In genomic region chr7:112414855-112415490, GRCh38 we compare ENCODE assay signal across 8 cellular contexts. TPM values are rescaled to one million over a fixed set of nuclear protein-coding genes. Genes with fewer than 3 reads are reported as not detected.
DNase-seq lines count a peak whose midpoint lies in the region; ATAC-seq and TF ChIP-seq lines count a peak whose summit lies in the region.

No MANE protein-coding gene starts in this region.

- H3F3A ChIP-seq in GM23248 (ENCODE audit: insufficient read depth), result no peaks in the 10 kb centered on the region

- ATAC-seq in lung (ENCODE audit: insufficient read depth, low FRiP score), result peak; percentile 66
- ATAC-seq in HG03354 (IDR thresholded peaks at IDR 0.05; ENCODE audit: poor library complexity, severe bottlenecking, unreplicated experiment), result no peak
- no peak for ATAC-seq in HG02763 (IDR thresholded peaks at IDR 0.05; ENCODE audit: unreplicated experiment)

- in situ Hi-C loops in GM23248 (cut with MboI), result loop anchor here (25.0 kb wide), 1 partner anchor 653 kb away; no protein-coding TSS in a partner anchor

- H2AFZ ChIP-seq in GM23248, result no peak overlapping the region

- WGBS in GM23248 (ENCODE audit: low coverage in 1 of 2, low lambda C conversion rate in 2 of 2, missing lambda C conversion rate in 2 of 2), 2 experiments, result 0 to 1% methylated on average over 3 of the region's 3 CpGs
- 7 to 8% methylated on average over 3 of the region's 3 CpGs for WGBS in lung, 2 donors

- H4K20me1 ChIP-seq in GM23248 (ENCODE audit: insufficient read depth), result no peaks in the 10 kb centered on the region

- H3K9ac ChIP-seq in GM23248, result no peak overlapping the region

- peaks cover 3% of the 10 kb centered on the region for H3K4me1 Mint-ChIP-seq in CD14-positive monocyte
- peaks cover 9% of the 10 kb centered on the region for H3K4me1 Mint-ChIP-seq in MCF 10A (ENCODE audit: insufficient read depth, unreplicated experiment)
- no peaks in the 10 kb centered on the region for H3K4me1 Mint-ChIP-seq in activated naive CD4-positive, alpha-beta T cell treated with anti-CD3 and anti-CD28 coated beads for 36 hours (ENCODE audit: low read depth)

- DNase-seq in CD14-positive monocyte (ENCODE audit: low spot score), result no peak
- peak; percentile 66 for DNase-seq in GM23248
- DNase-seq in NCI-H2227 treated with DMSO at 0.1 percent for 48 hours (lab: John Stamatoyannopoulos, UW), result peak; percentile 78
- DNase-seq in MCF 10A (ENCODE audit: unreplicated experiment), result peak; percentile 64
- DNase-seq in lung (ENCODE audit: low spot score), result no peak
- DNase-seq in activated naive CD4-positive, alpha-beta T cell treated with anti-CD3 and anti-CD28 coated beads for 36 hours, result no peak

- H3K4me3 Mint-ChIP-seq in CD14-positive monocyte, result no peak overlapping the region
- no peak overlapping the region for H3K4me3 Mint-ChIP-seq in MCF 10A (ENCODE audit: unreplicated experiment)
- H3K4me3 Mint-ChIP-seq in activated naive CD4-positive, alpha-beta T cell treated with anti-CD3 and anti-CD28 coated beads for 36 hours, result no peak overlapping the region

- H3K9me3 Mint-ChIP-seq in CD14-positive monocyte (peaks cover 0 to 4% (median 0%) of the 10 kb centered on the region in 7 donors), MCF 10A (ENCODE audit: unreplicated experiment) (peaks cover 6% of the 10 kb centered on the region)
- H3K9me3 Mint-ChIP-seq in activated naive CD4-positive, alpha-beta T cell treated with anti-CD3 and anti-CD28 coated beads for 36 hours, result peaks cover 4% of the 10 kb centered on the region

- H3K36me3 Mint-ChIP-seq in CD14-positive monocyte, result no peaks in the 10 kb centered on the region
- H3K36me3 Mint-ChIP-seq in MCF 10A (ENCODE audit: insufficient read depth, unreplicated experiment), result peaks cover 5% of the 10 kb centered on the region
- H3K36me3 Mint-ChIP-seq in activated naive CD4-positive, alpha-beta T cell treated with anti-CD3 and anti-CD28 coated beads for 36 hours (ENCODE audit: low read depth), result no peaks in the 10 kb centered on the region

- H3K27me3 Mint-ChIP-seq in CD14-positive monocyte (ENCODE audit: low read depth in 3 of 3) (peaks cover 2 to 3% (median 2%) of the 10 kb centered on the region in 3 donors), MCF 10A (ENCODE audit: insufficient read depth, unreplicated experiment) (no peaks in the 10 kb centered on the region)
- peaks cover 10% of the 10 kb centered on the region for H3K27me3 Mint-ChIP-seq in activated naive CD4-positive, alpha-beta T cell treated with anti-CD3 and anti-CD28 coated beads for 36 hours (ENCODE audit: low read depth)

- H3K9me2 ChIP-seq in GM23248 (ENCODE audit: insufficient read depth), result no peaks in the 10 kb centered on the region

- no peak overlapping the region for H3K4me3 ChIP-seq in GM23248
- H3K4me3 ChIP-seq in lung, result no peak overlapping the region

- H3K79me2 ChIP-seq in GM23248 (ENCODE audit: insufficient read depth), result no peaks in the 10 kb centered on the region

- H3K4me1 ChIP-seq in GM23248 (ENCODE audit: insufficient read depth), result no peaks in the 10 kb centered on the region
- H3K4me1 ChIP-seq in lung (ENCODE audit: control insufficient read depth in 2 of 2, insufficient read depth in 2 of 2, low read length in 2 of 2), result no peaks in the 10 kb centered on the region

- H3K27ac ChIP-seq in GM23248, result no peak overlapping the region
- no peak overlapping the region for H3K27ac ChIP-seq in lung (ENCODE audit: low read depth in 1 of 2, low read length in 1 of 2)

- H3K27me3 ChIP-seq in GM23248 (replicated peaks; ENCODE audit: insufficient read depth) (no peaks in the 10 kb centered on the region), lung (ENCODE audit: control insufficient read depth, insufficient read depth) (no peaks in the 10 kb centered on the region)

- POLR2A ChIA-PET in MCF 10A (lab: Yijun Ruan, JAX), result interaction anchor here (0.6 to 2.4 kb wide), 4 partner anchors 14 to 663 kb away, joined by 3 to 10 read pairs (median 3); partner anchors contain the start of gene IFRD1

- H3K27ac Mint-ChIP-seq in CD14-positive monocyte (no peak overlapping the region), MCF 10A (ENCODE audit: low read depth, unreplicated experiment) (no peak overlapping the region)
- no peak overlapping the region for H3K27ac Mint-ChIP-seq in activated naive CD4-positive, alpha-beta T cell treated with anti-CD3 and anti-CD28 coated beads for 36 hours

- TF ChIP-seq CTCF in CD14-positive monocyte (IDR thresholded peaks at IDR 0.05) (peak; percentile 65), MCF 10A (IDR thresholded peaks at IDR 0.05; ENCODE audit: unreplicated experiment) (peak; percentile 54), lung (IDR thresholded peaks at IDR 0.05; ENCODE audit: control extremely low read depth, extremely low read depth) (peak; percentile 28)

- CTCF ChIA-PET in MCF 10A (lab: Yijun Ruan, JAX), result interaction anchor here (0.6 to 3.4 kb wide), 17 partner anchors 14 to 674 kb away, joined by 3 to 21 read pairs (median 4); no protein-coding TSS in a partner anchor
- CTCF ChIA-PET in activated naive CD4-positive, alpha-beta T cell treated with anti-CD3 and anti-CD28 coated beads for 36 hours (lab: Charles Lee), result interaction anchor here (1.2 kb wide), 1 partner anchor 662 kb away, joined by 3 read pairs; no protein-coding TSS in a partner anchor

- no peaks in the 10 kb centered on the region for H3K36me3 ChIP-seq in GM23248 (ENCODE audit: low read depth)
- no peaks in the 10 kb centered on the region for H3K36me3 ChIP-seq in lung (ENCODE audit: control insufficient read depth in 2 of 2, insufficient read depth in 2 of 2, low read length in 2 of 2)

- H3K9me3 ChIP-seq in GM23248 (ENCODE audit: low read depth), result no peaks in the 10 kb centered on the region
- no peaks in the 10 kb centered on the region for H3K9me3 ChIP-seq in lung (ENCODE audit: control insufficient read depth in 2 of 2, insufficient read depth in 1 of 2, low read length in 1 of 2)

- intact Hi-C loops in CD14-positive monocyte (cut with micrococcal nuclease) (loop anchor here (5.0 to 10.0 kb wide), 2 partner anchors 660 to 663 kb away; no protein-coding TSS in a partner anchor), MCF 10A (cut with micrococcal nuclease) (loop anchor here (1.0 to 10.0 kb wide), 7 partner anchors 35 to 673 kb away; partner anchors contain the start of genes DOCK4, IFRD1 and ZNF277)
- intact Hi-C loops in activated naive CD4-positive, alpha-beta T cell treated with anti-CD3 and anti-CD28 coated beads for 36 hours (cut with micrococcal nuclease), result loop anchor here (1.0 to 2.0 kb wide), 2 partner anchors 36 to 652 kb away; partner anchors contain the start of gene IFRD1

- no TSS peak for BruUV-seq in MCF 10A (replicated peaks; lab: Mats Ljungman, UMichigan)

- H3K4me2 ChIP-seq in GM23248 (ENCODE audit: unreplicated experiment), result no peak overlapping the region

RNA-seq across cellular contexts. Expression of gene IFRD1, which starts 35.3 kb away (rescaled TPM):
- polyA plus RNA-seq in CD14-positive monocyte, result 10 to 100 TPM; 13.6 to 18.7 TPM
- total RNA-seq in GM23248 (2014; rRNA removed; shearing (Covaris generic)), result 61.4 and 75.5 TPM in 2 replicates
- 71.9 and 73.9 TPM in 2 replicates for polyA plus RNA-seq in GM23248 (2016; fragmentation: Nextera tagmentation; extraction: Ambion mirVana)
- total RNA-seq in MCF 10A (2022), result 116 and 123 TPM in 2 replicates
- total RNA-seq in lung, result 10 to 100 TPM; 37.2 to 98.2 TPM
- 10 to 100 TPM; 39.1 to 42.4 TPM for polyA plus RNA-seq in lung
- total RNA-seq in activated naive CD4-positive, alpha-beta T cell treated with anti-CD3 and anti-CD28 coated beads for 36 hours, result 10 to 100 TPM; 47.3 to 50.5 TPM

Comparison
In these comparisons a context has a peak if more than half of its experiments do, and no peak if none do; other contexts are left out.
1. DNase-seq: peak in GM23248 (single experiment), NCI-H2227 treated with DMSO at 0.1 percent for 48 hours (single experiment) and MCF 10A (single experiment); none in CD14-positive monocyte (single experiment), lung (single experiment) and activated naive CD4-positive, alpha-beta T cell treated with anti-CD3 and anti-CD28 coated beads for 36 hours (single experiment).
2. Peak in every context shown above with its lines, with median percentiles within 50 percentile points of each other: CTCF ChIP-seq.